1 cellular context compared by ENCODE assay signal in the genomic region with DNA sequence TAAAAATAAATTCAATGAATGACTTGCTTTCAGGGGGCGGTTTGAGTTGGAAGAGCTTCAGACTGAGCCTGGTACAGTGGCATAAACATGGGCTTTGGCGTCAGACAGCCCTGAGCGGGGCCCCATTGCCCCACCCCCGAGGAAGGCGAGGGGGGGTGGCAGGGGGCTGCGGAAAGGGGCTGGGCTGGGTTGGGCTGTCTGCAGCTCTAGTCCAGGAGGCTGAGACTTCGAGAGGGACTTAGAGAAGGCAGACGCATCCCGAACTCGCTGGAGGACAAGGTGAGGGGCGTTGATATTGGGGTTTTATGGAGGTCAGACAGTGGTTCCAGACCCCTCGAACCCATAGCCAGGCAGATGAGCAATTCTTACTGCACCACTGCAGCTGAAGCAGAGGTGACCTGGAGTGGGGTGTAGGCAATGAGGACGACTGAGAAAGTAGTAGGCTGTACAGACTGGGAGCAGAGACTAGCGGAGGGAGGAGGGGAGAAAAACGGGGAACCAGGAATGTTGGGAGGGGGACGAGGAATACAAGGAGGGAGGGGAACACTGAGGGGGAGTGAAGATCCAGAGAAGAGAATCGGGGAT.
TF ChIP-seq lines count a peak whose summit lies in the region.

A gene with protein sequence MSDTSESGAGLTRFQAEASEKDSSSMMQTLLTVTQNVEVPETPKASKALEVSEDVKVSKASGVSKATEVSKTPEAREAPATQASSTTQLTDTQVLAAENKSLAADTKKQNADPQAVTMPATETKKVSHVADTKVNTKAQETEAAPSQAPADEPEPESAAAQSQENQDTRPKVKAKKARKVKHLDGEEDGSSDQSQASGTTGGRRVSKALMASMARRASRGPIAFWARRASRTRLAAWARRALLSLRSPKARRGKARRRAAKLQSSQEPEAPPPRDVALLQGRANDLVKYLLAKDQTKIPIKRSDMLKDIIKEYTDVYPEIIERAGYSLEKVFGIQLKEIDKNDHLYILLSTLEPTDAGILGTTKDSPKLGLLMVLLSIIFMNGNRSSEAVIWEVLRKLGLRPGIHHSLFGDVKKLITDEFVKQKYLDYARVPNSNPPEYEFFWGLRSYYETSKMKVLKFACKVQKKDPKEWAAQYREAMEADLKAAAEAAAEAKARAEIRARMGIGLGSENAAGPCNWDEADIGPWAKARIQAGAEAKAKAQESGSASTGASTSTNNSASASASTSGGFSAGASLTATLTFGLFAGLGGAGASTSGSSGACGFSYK (plus strand): TSS at position 222 of the 585 bp plus-strand sequence. CDS start 1,587 bp downstream, outside the sequence.

TF ChIP-seq in endothelial cell of umbilical vein, 7 proteins besides CTCF, POLR2A, EP300 and RAD21:
- no peak for TF ChIP-seq EZH2 (IDR thresholded peaks at IDR 0.05; ENCODE audit: borderline replicate concordance, low read depth, low read length, severe bottlenecking)
- no peak for TF ChIP-seq POLR2AphosphoS5 (IDR thresholded peaks at IDR 0.05; ENCODE audit: insufficient read depth, low read depth, low read length)
- TF ChIP-seq, protein P1, sequence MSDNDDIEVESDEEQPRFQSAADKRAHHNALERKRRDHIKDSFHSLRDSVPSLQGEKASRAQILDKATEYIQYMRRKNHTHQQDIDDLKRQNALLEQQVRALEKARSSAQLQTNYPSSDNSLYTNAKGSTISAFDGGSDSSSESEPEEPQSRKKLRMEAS (IDR thresholded peaks at IDR 0.05; ENCODE audit: insufficient read depth, insufficient read length): no peak
- TF ChIP-seq FOS (IDR thresholded peaks at IDR 0.05; ENCODE audit: borderline replicate concordance, insufficient read depth, low read length): no peak
- no peak for TF ChIP-seq MYC (IDR thresholded peaks at IDR 0.05; ENCODE audit: low read depth, low read length)
- no peak for TF ChIP-seq JUN (IDR thresholded peaks at IDR 0.05; ENCODE audit: borderline replicate concordance, insufficient read depth, insufficient read length, low read depth)
- no peak for TF ChIP-seq GATA2 (IDR thresholded peaks at IDR 0.05; ENCODE audit: insufficient read depth, insufficient read length, low read depth, low read length)
